In genomic region chr12:85562765-85563164, GRCh38 we compare ENCODE assay signal across 9 cellular contexts.
"Had no signal": no experiment of that assay in that cellular context is flagged by ENCODE, and none has a peak within 500 bp of the region (broad histone marks: within the 10 kb centered on the region; RNA-seq: fewer than 3 reads in every experiment).

No MANE protein-coding gene starts in this region.

- H3K4me2 ChIP-seq: GM23338 had no signal

- H3K9ac ChIP-seq: GM23248 had no signal

- H3K36me3 ChIP-seq: HAP-1 had no signal

- H3K4me3 ChIP-seq: GM23248, GM23338, HAP-1 had no signal

- ATAC-seq: GM23338, HCT116 had no signal

- H3K27ac ChIP-seq: GM23248 had no signal

- DNase-seq: GM23248, GOT3, H7, H9, HCEC 1CT, HFFc6 had no signal

- H3K9me3 ChIP-seq: HAP-1 had no signal

- H2AFZ ChIP-seq: GM23338 had no signal
